ENCODE assay signal across 31 cellular contexts in genomic region chr1:245270063-245270462, GRCh38.
A peak's percentile ranks its signal among the peaks of the same experiment; 100 is the strongest.
DNase-seq lines count a peak whose midpoint lies in the region; ATAC-seq, FAIRE-seq and TF ChIP-seq lines count a peak whose summit lies in the region.
"Had no signal": no experiment of that assay in that cellular context is flagged by ENCODE, and none has a peak within 500 bp of the region (broad histone marks: within the 10 kb centered on the region; RNA-seq: fewer than 3 reads in every experiment).

No MANE protein-coding gene starts in this region.

- H3K9me3 ChIP-seq in HEK293 (ENCODE audit: control insufficient read depth, insufficient read depth, low read depth, low read length), result no peaks in the 10 kb centered on the region
- no peaks in the 10 kb centered on the region for H3K9me3 ChIP-seq in K562 (replicated peaks; ENCODE audit: control insufficient read depth, insufficient read depth, low read depth, low read length)
- H3K9me3 ChIP-seq in lower lobe of right lung, result peaks cover 6% of the 10 kb centered on the region
- H3K9me3 ChIP-seq: BE2C had no signal

- H3K9me1 ChIP-seq in K562 (ENCODE audit: control insufficient read depth, insufficient read depth, low read length), result no peaks in the 10 kb centered on the region

- no peak overlapping the region for H2AFZ ChIP-seq in K562 (ENCODE audit: low read depth, low read length)

- no peak for TF ChIP-seq RAD21 in K562 (CRISPR knock-in tag; conservative IDR thresholded peaks at IDR 0.05 in 1 of 2, IDR thresholded peaks at IDR 0.05 in 1 of 2)

- no peak overlapping the region for H3K9ac ChIP-seq in K562 (ENCODE audit: insufficient read depth in 1 of 2, low read depth in 2 of 2, low read length in 2 of 2)
- H3K9ac ChIP-seq: BLaER1; BLaER1 treated with 17β-estradiol and CSF1 and Interleukin-3, amounts not matched to agents 10 nM and 100 nM had no signal

- POLR2A ChIA-PET in HEK293 (lab: Yijun Ruan, JAX), result no interaction called here
- POLR2A ChIA-PET in K562 (lab: Yijun Ruan, JAX), result interaction anchor here (0.6 kb wide), 1 partner anchor 7 kb away, joined by 3 read pairs; no protein-coding TSS in a partner anchor

- H3K4me3 ChIP-seq in HEK293 (ENCODE audit: low read depth, low read length), result no peak overlapping the region
- no peak overlapping the region for H3K4me3 ChIP-seq in K562
- no peak overlapping the region for H3K4me3 ChIP-seq in lower lobe of right lung
- H3K4me3 ChIP-seq: A549; BLaER1; BLaER1 treated with 17β-estradiol and CSF1 and Interleukin-3, amounts not matched to agents 10 nM and 100 nM had no signal

- H3K36me3 ChIP-seq in HEK293 (ENCODE audit: control insufficient read depth in 2 of 2, insufficient read depth in 1 of 2, low read length in 2 of 2) (no peaks in the 10 kb centered on the region), K562 (ENCODE audit: control insufficient read depth, insufficient read depth, low read length) (no peaks in the 10 kb centered on the region), lower lobe of right lung (no peaks in the 10 kb centered on the region)
- H3K36me3 ChIP-seq: BE2C; BLaER1; BLaER1 treated with 17β-estradiol and CSF1 and Interleukin-3, amounts not matched to agents 10 nM and 100 nM had no signal

- no peak for TF ChIP-seq POLR2A in K562 (conservative IDR thresholded peaks at IDR 0.05)

- H3K27me3 ChIP-seq in K562 (ENCODE audit: control insufficient read depth in 2 of 2, insufficient read depth in 2 of 2, low read length in 2 of 2) (peaks cover 12 to 20% of the 10 kb centered on the region in 2 experiments; a peak in 3 of 5 replicates), lower lobe of right lung (ENCODE audit: low read depth) (no peaks in the 10 kb centered on the region)
- H3K27me3 ChIP-seq: BE2C, BLaER1 had no signal

- TF ChIP-seq CTCF in HEK293 (tag by site-specific recombination; IDR thresholded peaks at IDR 0.05) (no peak), K562 (IDR thresholded peaks at IDR 0.05 in 2 of 3, conservative IDR thresholded peaks at IDR 0.05 in 1 of 3; ENCODE audit: insufficient read depth in 2 of 3, low read depth in 1 of 3, low read length in 3 of 3) (no peak), lower lobe of right lung (IDR thresholded peaks at IDR 0.05) (no peak)

- CTCF ChIA-PET in HEK293 (lab: Yijun Ruan, JAX) (no interaction called here), K562 (lab: Yijun Ruan, JAX; ENCODE audit: low intra/inter-chr PET ratio) (no interaction called here)

- BruUV-seq in K562 (replicated peaks; lab: Mats Ljungman, UMichigan), result no TSS peak

- H3K4me1 ChIP-seq in HEK293 (ENCODE audit: control insufficient read depth, insufficient read depth, low read length), result no peaks in the 10 kb centered on the region
- H3K4me1 ChIP-seq in K562 (replicated peaks in 1 of 2; ENCODE audit: control insufficient read depth in 2 of 2, insufficient read depth in 2 of 2, low read length in 2 of 2), result no peaks in the 10 kb centered on the region
- no peaks in the 10 kb centered on the region for H3K4me1 ChIP-seq in lower lobe of right lung
- H3K4me1 ChIP-seq: A549; BE2C; BLaER1; BLaER1 treated with 17β-estradiol and CSF1 and Interleukin-3, amounts not matched to agents 10 nM and 100 nM; Caco-2 had no signal

- no peak for TF ChIP-seq EP300 in K562 (IDR thresholded peaks at IDR 0.05; ENCODE audit: low read length)

- intact Hi-C loops in K562 (cut with micrococcal nuclease), result no loop called here
- intact Hi-C loops in lower lobe of right lung (cut with DNase I), result no loop called here

- DNase-seq in K562 (ENCODE audit: extremely low read depth in 1 of 4, low spot score in 3 of 4) (no peak), lower lobe of right lung (no peak)
- DNase-seq: 8988T; ACHN; AML-193; BE2C; C1 segment of cervical spinal cord; Caco-2; Calu3; CD4-positive, alpha-beta memory T cell; CD4-positive, alpha-beta T cell; CD4-positive, CD25-positive, alpha-beta regulatory T cell; CD8-positive, alpha-beta memory T cell; CD8-positive, alpha-beta T cell; COR-L47; DMS 273 treated with DMSO at 0.1 percent for 48 hours; DMS153; DMS53; DMS79; DMS79 treated with DMSO at 0.1 percent for 48 hours; DND-41; EL had no signal

- FAIRE-seq in K562 (lab: Jason Lieb, UNC), result no peak
- FAIRE-seq: A204.1, A549, D721Med had no signal

- H3K27ac ChIP-seq in HEK293 (ENCODE audit: extremely low read depth, low read depth, low read length), result no peak overlapping the region
- H3K27ac ChIP-seq in K562 (ENCODE audit: extremely low read depth, low read depth, low read length), result no peak overlapping the region
- no peak overlapping the region for H3K27ac ChIP-seq in lower lobe of right lung
- H3K27ac ChIP-seq: 22Rv1; A549; BLaER1; BLaER1 treated with 17β-estradiol and CSF1 and Interleukin-3, amounts not matched to agents 10 nM and 100 nM; C4-2B had no signal

- H3K4me2 ChIP-seq in K562 (ENCODE audit: insufficient read depth, low read length), result no peak overlapping the region
- H3K4me2 ChIP-seq: A549; BLaER1; BLaER1 treated with 17β-estradiol and CSF1 and Interleukin-3, amounts not matched to agents 10 nM and 100 nM had no signal

- in situ Hi-C loops in K562 (cut with MboI), result no loop called here

- no peaks in the 10 kb centered on the region for H4K20me1 ChIP-seq in K562 (replicated peaks; ENCODE audit: control insufficient read depth, insufficient read depth, low read length)
- H4K20me1 ChIP-seq: BLaER1 had no signal

- no peaks in the 10 kb centered on the region for H3K79me2 ChIP-seq in K562 (ENCODE audit: control insufficient read depth, insufficient read depth, low read length)

- no peak for ATAC-seq in K562
- ATAC-seq in lower lobe of right lung, result no peak
- ATAC-seq in GM19324 (IDR thresholded peaks at IDR 0.05; ENCODE audit: low FRiP score, unreplicated experiment), result no peak
- ATAC-seq: A549; CD8-positive, alpha-beta T cell had no signal

TF ChIP-seq in HEK293, 187 proteins besides CTCF, POLR2A, EP300 and RAD21:
- no peak for TF ChIP-seq ZSCAN18 (tag by site-specific recombination; IDR thresholded peaks at IDR 0.05)
- TF ChIP-seq PRDM1 (tag by site-specific recombination; IDR thresholded peaks at IDR 0.05), result peak; percentile 98
- no peak for TF ChIP-seq KLF7 (tag by site-specific recombination; IDR thresholded peaks at IDR 0.05; ENCODE audit: borderline replicate concordance)
- peak; percentile 56 for TF ChIP-seq ZNF366 (tag by site-specific recombination; conservative IDR thresholded peaks at IDR 0.05)
- TF ChIP-seq ZNF623 (tag by site-specific recombination; IDR thresholded peaks at IDR 0.05), result no peak
- TF ChIP-seq KLF10 (tag by site-specific recombination; IDR thresholded peaks at IDR 0.05), result no peak

TF ChIP-seq in K562, 482 proteins besides CTCF, POLR2A, EP300 and RAD21:
- TF ChIP-seq HBP1 (CRISPR knock-in tag; IDR thresholded peaks at IDR 0.05) (0 out of 2 replicates have a peak, but pooled peaks have one; percentile 23), CHCHD3 (CRISPR knock-in tag; IDR thresholded peaks at IDR 0.05) (no peak), ZNF512 (tag; IDR thresholded peaks at IDR 0.05) (peak; percentile 75), HNRNPH1 (optimal IDR thresholded peaks at IDR 0.05; ENCODE audit: low read depth, low read length) (no peak), THRB (CRISPR knock-in tag; conservative IDR thresholded peaks at IDR 0.05) (0 out of 2 replicates have a peak, but pooled peaks have one; percentile 7), SIN3A (IDR thresholded peaks at IDR 0.05; ENCODE audit: borderline replicate concordance in 2 of 2, control insufficient read depth in 1 of 2, low read depth in 2 of 2, low read length in 2 of 2) (no peak), OTX1 (CRISPR knock-in tag; IDR thresholded peaks at IDR 0.05) (peak; percentile 51; the same call in 1 of the 2 replicates)
